In genomic region chr15:59792359-59792758, GRCh38 we compare ENCODE assay signal across 18 cellular contexts.
DNase-seq lines count a peak whose midpoint lies in the region; ATAC-seq and TF ChIP-seq lines count a peak whose summit lies in the region.
"Had no signal": no experiment of that assay in that cellular context is flagged by ENCODE, and none has a peak within 500 bp of the region (broad histone marks: within the 10 kb centered on the region; RNA-seq: fewer than 3 reads in every experiment).

No MANE protein-coding gene starts in this region.

- no peak overlapping the region for H3K4me3 Mint-ChIP-seq in GM23338
- H3K4me3 Mint-ChIP-seq in activated CD4-positive, alpha-beta memory T cell treated with anti-CD3 and anti-CD28 coated beads for 36 hours: no peak overlapping the region
- peak overlapping the region; percentile 71 to 76 for H3K4me3 Mint-ChIP-seq in effector memory CD8-positive, alpha-beta T cell
- H3K4me3 Mint-ChIP-seq: WTC11 had no signal

- H3K27ac Mint-ChIP-seq in GM23338: no peak overlapping the region
- no peak overlapping the region for H3K27ac Mint-ChIP-seq in activated CD4-positive, alpha-beta memory T cell treated with anti-CD3 and anti-CD28 coated beads for 36 hours
- H3K27ac Mint-ChIP-seq in effector memory CD8-positive, alpha-beta T cell: peak overlapping the region; percentile 42 to 46
- H3K27ac Mint-ChIP-seq: activated T-helper 2 cell treated with anti-CD3 and anti-CD28 coated beads, Interferon-gamma antibody, Interleukin-2, Interleukin-4, amounts not matched to agents 10 μg/mL and 5 μg/mL and 100 μg/mL, durations not matched to agents 14 hours and 24 hours and 36 hours; WTC11 had no signal

- no peaks in the 10 kb centered on the region for H3K27me3 ChIP-seq in GM23338 (ENCODE audit: insufficient read depth)

- peaks cover 3% of the 10 kb centered on the region; the same call in 2 of the 3 replicates for H3K9me3 Mint-ChIP-seq in GM23338
- H3K9me3 Mint-ChIP-seq in activated CD4-positive, alpha-beta memory T cell treated with anti-CD3 and anti-CD28 coated beads for 36 hours: no peaks in the 10 kb centered on the region
- no peaks in the 10 kb centered on the region for H3K9me3 Mint-ChIP-seq in effector memory CD8-positive, alpha-beta T cell
- H3K9me3 Mint-ChIP-seq: activated T-helper 2 cell treated with anti-CD3 and anti-CD28 coated beads, Interferon-gamma antibody, Interleukin-2, Interleukin-4, amounts not matched to agents 10 μg/mL and 5 μg/mL and 100 μg/mL, durations not matched to agents 14 hours and 24 hours and 36 hours had no signal

- H3F3A ChIP-seq in GM23338 (replicated peaks; ENCODE audit: low read depth): no peaks in the 10 kb centered on the region

- H3K9me2 ChIP-seq in GM23338 (ENCODE audit: insufficient read depth): no peaks in the 10 kb centered on the region; the same call in 1 of the 2 replicates

- TF ChIP-seq CTCF in GM23338 (conservative IDR thresholded peaks at IDR 0.05; ENCODE audit: low read depth in 2 of 2): no peak

- no peak overlapping the region for H3K27ac ChIP-seq in GM23338 (ENCODE audit: low read depth)
- H3K27ac ChIP-seq: RWPE1, stomach had no signal

- H3K4me1 ChIP-seq in GM23338 (ENCODE audit: insufficient read depth): no peaks in the 10 kb centered on the region
- H3K4me1 ChIP-seq: stomach had no signal

- CTCF ChIA-PET in activated CD4-positive, alpha-beta memory T cell treated with anti-CD3 and anti-CD28 coated beads for 36 hours (lab: Charles Lee): no interaction called here

- peaks cover 4% of the 10 kb centered on the region; the same call in 2 of the 3 replicates for H3K4me1 Mint-ChIP-seq in GM23338
- H3K4me1 Mint-ChIP-seq in activated CD4-positive, alpha-beta memory T cell treated with anti-CD3 and anti-CD28 coated beads for 36 hours (ENCODE audit: low read depth): peaks cover 51% of the 10 kb centered on the region
- H3K4me1 Mint-ChIP-seq in effector memory CD8-positive, alpha-beta T cell (ENCODE audit: low read depth in 2 of 2): peaks cover 14 to 30% of the 10 kb centered on the region in 2 donors

- DNase-seq in activated CD4-positive, alpha-beta T cell treated with anti-CD3 and anti-CD28 coated beads, Interleukin-2, amount 50 U/mL, for 1 hour: peak; percentile 55
- no peak for DNase-seq in activated CD4-positive, alpha-beta T cell treated with anti-CD3 and anti-CD28 coated beads, Interleukin-2, amount 50 U/mL, for 48 hours
- DNase-seq in GM23338 (ENCODE audit: low spot score) (peak; percentile 32), NCI-H2107 (lab: John Stamatoyannopoulos, UW) (no peak), hepatic stellate cell (ENCODE audit: low spot score) (no peak)
- DNase-seq in activated CD4-positive, alpha-beta memory T cell treated with anti-CD3 and anti-CD28 coated beads for 36 hours: peak; percentile 32
- DNase-seq in effector memory CD8-positive, alpha-beta T cell: peak in 1 of 3 experiments; percentile 10
- DNase-seq: ACHN, left cardiac atrium, midbrain, NCI-H1417 treated with DMSO at 0.1 percent for 48 hours, NCI-H2171 treated with DMSO at 0.1 percent for 48 hours, stomach, SW 1271 had no signal

- ATAC-seq in GM23338: peak; percentile 62
- peak; percentile 47 for ATAC-seq in effector memory CD8-positive, alpha-beta T cell (replicated peaks)
- no peak for ATAC-seq in GM21576 (IDR thresholded peaks at IDR 0.05; ENCODE audit: unreplicated experiment)
- ATAC-seq: left cardiac atrium, WTC11 had no signal

- no peaks in the 10 kb centered on the region for H4K20me1 ChIP-seq in GM23338 (replicated peaks; ENCODE audit: insufficient read depth)

- no peaks in the 10 kb centered on the region for H3K36me3 ChIP-seq in GM23338 (ENCODE audit: insufficient read depth)
- H3K36me3 ChIP-seq: stomach had no signal

- peaks cover 3% of the 10 kb centered on the region for H3K27me3 Mint-ChIP-seq in GM23338 (ENCODE audit: insufficient read depth, low read depth, poor library complexity)
- H3K27me3 Mint-ChIP-seq in activated CD4-positive, alpha-beta memory T cell treated with anti-CD3 and anti-CD28 coated beads for 36 hours: no peaks in the 10 kb centered on the region
- H3K27me3 Mint-ChIP-seq in effector memory CD8-positive, alpha-beta T cell: peaks cover 34 to 35% of the 10 kb centered on the region in 2 donors

- intact Hi-C loops in activated CD4-positive, alpha-beta memory T cell treated with anti-CD3 and anti-CD28 coated beads for 36 hours (cut with micrococcal nuclease): no loop called here

- H3K4me2 ChIP-seq in GM23338: no peak overlapping the region

- H3K4me3 ChIP-seq in GM23338: no peak overlapping the region
- H3K4me3 ChIP-seq: stomach had no signal

- POLR2A ChIA-PET in activated CD4-positive, alpha-beta memory T cell treated with anti-CD3 and anti-CD28 coated beads for 36 hours (lab: Charles Lee): no interaction called here

- peaks cover 2% of the 10 kb centered on the region; the same call in 1 of the 3 replicates for H3K36me3 Mint-ChIP-seq in GM23338 (ENCODE audit: low read depth)
- H3K36me3 Mint-ChIP-seq in activated CD4-positive, alpha-beta memory T cell treated with anti-CD3 and anti-CD28 coated beads for 36 hours: no peaks in the 10 kb centered on the region
- H3K36me3 Mint-ChIP-seq in effector memory CD8-positive, alpha-beta T cell (ENCODE audit: insufficient read depth): no peaks in the 10 kb centered on the region
- H3K36me3 Mint-ChIP-seq: WTC11 had no signal

- no peaks in the 10 kb centered on the region for H3K79me2 ChIP-seq in GM23338 (replicated peaks; ENCODE audit: insufficient read depth)

- peak overlapping the region; percentile 80 for H2AFZ ChIP-seq in GM23338

TF ChIP-seq in GM23338, 12 proteins besides CTCF, POLR2A, EP300 and RAD21 (continues in another document):
- TF ChIP-seq STAT1 (IDR thresholded peaks at IDR 0.05; ENCODE audit: unreplicated experiment) (no peak), EZH2 (IDR thresholded peaks at IDR 0.05; ENCODE audit: low read depth, unreplicated experiment) (no peak), POLR2AphosphoS5 (IDR thresholded peaks at IDR 0.05; ENCODE audit: low read depth) (no peak), NANOG (IDR thresholded peaks at IDR 0.05; ENCODE audit: borderline replicate concordance) (no peak), ETS1 (IDR thresholded peaks at IDR 0.05) (no peak), REST (IDR thresholded peaks at IDR 0.05; ENCODE audit: unreplicated experiment) (no peak), ZNF331 (CRISPR knock-in tag; IDR thresholded peaks at IDR 0.05; ENCODE audit: low read depth) (no peak), EZH2phosphoT487 (IDR thresholded peaks at IDR 0.05; ENCODE audit: unreplicated experiment) (no peak)

Comparison
In these comparisons a context has a peak if more than half of its experiments do, and no peak if none do; other contexts are left out.
1. DNase-seq: peak in activated CD4-positive, alpha-beta T cell treated with anti-CD3 and anti-CD28 coated beads, Interleukin-2, amount 50 U/mL, for 1 hour (single experiment), GM23338 (single experiment) and activated CD4-positive, alpha-beta memory T cell treated with anti-CD3 and anti-CD28 coated beads for 36 hours (single experiment); none in activated CD4-positive, alpha-beta T cell treated with anti-CD3 and anti-CD28 coated beads, Interleukin-2, amount 50 U/mL, for 48 hours (0 of 2), NCI-H2107 (single experiment) and hepatic stellate cell (single experiment).
2. H3K27ac Mint-ChIP-seq: peak in effector memory CD8-positive, alpha-beta T cell (2 of 2); none in GM23338 (single experiment) and activated CD4-positive, alpha-beta memory T cell treated with anti-CD3 and anti-CD28 coated beads for 36 hours (single experiment).
3. H3K4me3 Mint-ChIP-seq: peak in effector memory CD8-positive, alpha-beta T cell (2 of 2); none in GM23338 (single experiment) and activated CD4-positive, alpha-beta memory T cell treated with anti-CD3 and anti-CD28 coated beads for 36 hours (single experiment).